Comparison of ENCODE assay signal across 8 cellular contexts in genomic region chr17:18960803-18961511, GRCh38. TPM values are rescaled to one million over a fixed set of nuclear protein-coding genes. Genes with fewer than 3 reads are reported as not detected.
A peak's percentile ranks its signal among the peaks of the same experiment; 100 is the strongest.
DNase-seq lines count a peak whose midpoint lies in the region; ATAC-seq and TF ChIP-seq lines count a peak whose summit lies in the region.

No MANE protein-coding gene starts in this region.

- H3K9me3 ChIP-seq in MM.1S (replicated peaks; ENCODE audit: insufficient read depth, low read length): no peaks in the 10 kb centered on the region
- H3K9me3 ChIP-seq in spleen: no peaks in the 10 kb centered on the region

- no peaks in the 10 kb centered on the region for H3K79me2 ChIP-seq in MM.1S (ENCODE audit: low read length)

- H3K36me3 ChIP-seq in MM.1S (replicated peaks; ENCODE audit: insufficient read depth, low read length): no peaks in the 10 kb centered on the region
- no peaks in the 10 kb centered on the region for H3K36me3 ChIP-seq in spleen

- H3K4me1 ChIP-seq in MM.1S (ENCODE audit: low read length) (no peaks in the 10 kb centered on the region), spleen (peaks cover 0 to 21% (median 7%) of the 10 kb centered on the region in 6 donors)

- DNase-seq in Calu3 (peak; percentile 85), MM.1S (peak; percentile 81), T-helper 22 cell (ENCODE audit: low read depth) (peak; percentile 23), amygdala (lab: John Stamatoyannopoulos, UW) (peak in 37 of 56 donors; percentile 2 to 78 (median 27)), hepatic stellate cell (ENCODE audit: low spot score) (peak; percentile 85), spleen (peak; percentile 95), DMS114 treated with DMSO at 0.1 percent for 48 hours (lab: John Stamatoyannopoulos, UW; ENCODE audit: unreplicated experiment) (no peak)

- WGBS in spleen, 5 donors: 35 to 45% (median 39%) methylated on average over 6 to 17 of the region's 17 CpGs

- 0 out of 2 replicates have a peak overlapping the region, but pooled peaks have one; percentile 30 for H2AFZ ChIP-seq in MM.1S (ENCODE audit: low read length)

- H3K27me3 Mint-ChIP-seq in Calu3 (ENCODE audit: unreplicated experiment): no peaks in the 10 kb centered on the region

- no peaks in the 10 kb centered on the region for H3K36me3 Mint-ChIP-seq in Calu3 (ENCODE audit: insufficient read depth, unreplicated experiment)

- CTCF ChIA-PET in Calu3 (lab: Charles Lee): interaction anchor here (0.6 to 1.6 kb wide), 4 partner anchors 9 to 335 kb away, joined by 3 to 8 read pairs (median 4); no protein-coding TSS in a partner anchor

- H3K9me3 Mint-ChIP-seq in Calu3 (ENCODE audit: low read depth, unreplicated experiment): no peaks in the 10 kb centered on the region

- no peak overlapping the region for H3K9ac ChIP-seq in MM.1S (ENCODE audit: low read length)

- BruUV-seq in Calu3 (replicated peaks; lab: Mats Ljungman, UMichigan): no TSS peak

- H3K4me3 ChIP-seq in MM.1S (ENCODE audit: low read length) (no peak overlapping the region), spleen (no peak overlapping the region)

- no peaks in the 10 kb centered on the region for H3F3A ChIP-seq in MM.1S (ENCODE audit: insufficient read depth, low read length)

- ATAC-seq in GM21737 (IDR thresholded peaks at IDR 0.05; ENCODE audit: unreplicated experiment): peak; percentile 73

- no peak overlapping the region for H3K4me2 ChIP-seq in MM.1S (ENCODE audit: low read depth, low read length)

- intact Hi-C loops in Calu3 (cut with micrococcal nuclease; ENCODE audit: unreplicated experiment): no loop called here
- intact Hi-C loops in spleen (cut with DNase I; ENCODE audit: low total_unique reads): no loop called here

- no peaks in the 10 kb centered on the region for H4K20me1 ChIP-seq in MM.1S (ENCODE audit: insufficient read depth, low read length)

- no peak overlapping the region for H3K4me3 Mint-ChIP-seq in Calu3 (ENCODE audit: low read depth, unreplicated experiment)

- no peak overlapping the region for H3K27ac ChIP-seq in MM.1S (ENCODE audit: low read length)
- no peak overlapping the region for H3K27ac ChIP-seq in spleen

- H3K27ac Mint-ChIP-seq in Calu3 (ENCODE audit: unreplicated experiment): no peak overlapping the region

- no peaks in the 10 kb centered on the region for H3K4me1 Mint-ChIP-seq in Calu3 (ENCODE audit: low read depth, unreplicated experiment)

- TF ChIP-seq CTCF in Calu3 (IDR thresholded peaks at IDR 0.05; ENCODE audit: unreplicated experiment) (peak; percentile 84), MM.1S (IDR thresholded peaks at IDR 0.05; ENCODE audit: low read length) (peak; percentile 95), spleen (IDR thresholded peaks at IDR 0.05 in 8 of 11, conservative IDR thresholded peaks at IDR 0.05 in 3 of 11) (peak; percentile 88 to 98 (median 92))

- H3K9me2 ChIP-seq in MM.1S (replicated peaks; ENCODE audit: insufficient read depth, low read length): no peaks in the 10 kb centered on the region

- TF ChIP-seq POLR2A in spleen (IDR thresholded peaks at IDR 0.05): no peak

- H3K27me3 ChIP-seq in MM.1S (replicated peaks; ENCODE audit: insufficient read depth, low read length): no peaks in the 10 kb centered on the region
- no peaks in the 10 kb centered on the region for H3K27me3 ChIP-seq in spleen (replicated peaks in 1 of 7)

RNA-seq across cellular contexts. Expression of gene SLC5A10, which starts 9.0 kb away (rescaled TPM):
- total RNA-seq in Calu3 (2022) (not detected in 2 replicates), spleen (under 1 TPM in 2 of 7 donors, not detected in 5; 0.17 to 0.28 TPM)
- polyA plus RNA-seq in spleen: 1 to 10 TPM; 1.5 to 2.1 (median 1.9) TPM

RNA-seq across cellular contexts. Expression of gene FAM83G, which starts 43.6 kb away (rescaled TPM):
- total RNA-seq in Calu3 (2022) (21.2 and 21.5 TPM in 2 replicates), spleen (1 to 10 TPM; 2.6 to 5.4 (median 4.8) TPM)
- 1 to 10 TPM; 1.3 to 3.9 (median 1.9) TPM for polyA plus RNA-seq in spleen
